Comparison of ENCODE assay signal across 15 cellular contexts in genomic region chr10:21030096-21030495, GRCh38.
DNase-seq lines count a peak whose midpoint lies in the region; ATAC-seq and TF ChIP-seq lines count a peak whose summit lies in the region.
"Had no signal": no experiment of that assay in that cellular context is flagged by ENCODE, and none has a peak within 500 bp of the region (broad histone marks: within the 10 kb centered on the region; RNA-seq: fewer than 3 reads in every experiment).

No MANE protein-coding gene starts in this region.

- H2AFZ ChIP-seq in fibroblast of lung (ENCODE audit: low read length) = no peak overlapping the region
- H2AFZ ChIP-seq: neural progenitor cell had no signal

- H3K4me2 ChIP-seq in fibroblast of lung (ENCODE audit: extremely low read depth, insufficient read depth, low read length) = no peak overlapping the region
- H3K4me2 ChIP-seq: neural progenitor cell had no signal

- H3K27ac ChIP-seq in fibroblast of lung (ENCODE audit: insufficient read depth, low read length) = no peak overlapping the region
- H3K27ac ChIP-seq: neural progenitor cell, stomach, vagina had no signal

- H3K4me1 ChIP-seq in fibroblast of lung (ENCODE audit: control insufficient read depth, extremely low read depth, insufficient read depth, low read length) = no peaks in the 10 kb centered on the region
- H3K4me1 ChIP-seq: stomach, vagina had no signal

- no peaks in the 10 kb centered on the region for H3K9me3 ChIP-seq in fibroblast of lung (ENCODE audit: control insufficient read depth, insufficient read depth, low read depth, low read length)
- H3K9me3 ChIP-seq: stomach, vagina had no signal

- no peaks in the 10 kb centered on the region for H3K27me3 ChIP-seq in fibroblast of lung (ENCODE audit: control insufficient read depth, insufficient read depth, low read length)
- H3K27me3 ChIP-seq: neural progenitor cell, stomach, vagina had no signal

- intact Hi-C loops in left colon (cut with DNase I, micrococcal nuclease) = no loop called here

- DNase-seq in ACHN (peak; percentile 22), LoVo (ENCODE audit: low spot score) (peak; percentile 6), RPMI7951 (ENCODE audit: low read depth) (peak; percentile 74), fibroblast of lung (ENCODE audit: low read depth in 2 of 2) (peak; percentile 15 to 20), NCI-H1694 treated with DMSO at 0.1 percent for 48 hours (lab: John Stamatoyannopoulos, UW) (no peak), NCI-H510A (lab: John Stamatoyannopoulos, UW) (no peak), left colon (no peak)
- DNase-seq: activated CD4-positive, alpha-beta memory T cell treated with anti-CD3 and anti-CD28 coated beads for 36 hours; immature natural killer cell; MM.1S; stimulated activated CD4-positive, alpha-beta T cell treated with anti-CD3 and anti-CD28 coated beads, Interleukin-15, amount 100 ng/mL, for 24 hours; stomach had no signal

- H3K4me3 ChIP-seq in fibroblast of lung (replicated peaks in 1 of 4; ENCODE audit: control extremely low read depth in 1 of 4, insufficient read depth in 1 of 4, low read depth in 3 of 4, low read length in 4 of 4) = no peak overlapping the region
- H3K4me3 ChIP-seq: neural progenitor cell, stomach, vagina had no signal

- H4K20me1 ChIP-seq in fibroblast of lung (ENCODE audit: control insufficient read depth, extremely low read depth, insufficient read depth, low read length) = no peaks in the 10 kb centered on the region

- in situ Hi-C loops in ACHN (cut with HindIII; ENCODE audit: low pct_ligation_motif_present, low pct_unique_long_range_greater_than_20kb, low sequenced_read_pairs) = no loop called here

- no peak for TF ChIP-seq CTCF in fibroblast of lung (conservative IDR thresholded peaks at IDR 0.05 in 1 of 2, IDR thresholded peaks at IDR 0.05 in 1 of 2; ENCODE audit: low read depth in 1 of 2, low read length in 2 of 2)

- ATAC-seq in HG03439 (IDR thresholded peaks at IDR 0.05; ENCODE audit: unreplicated experiment) (no peak), left colon (no peak)

- no peaks in the 10 kb centered on the region for H3K36me3 ChIP-seq in fibroblast of lung (ENCODE audit: control insufficient read depth, insufficient read depth, low read length)
- H3K36me3 ChIP-seq: neural progenitor cell, stomach, vagina had no signal

- no peaks in the 10 kb centered on the region for H3K79me2 ChIP-seq in fibroblast of lung (ENCODE audit: control insufficient read depth, insufficient read depth, low read length)

- no peak overlapping the region for H3K9ac ChIP-seq in fibroblast of lung (ENCODE audit: insufficient read depth, low read length)
- H3K9ac ChIP-seq: neural progenitor cell had no signal

Comparison
In these comparisons a context has a peak if more than half of its experiments do, and no peak if none do; other contexts are left out.
1. DNase-seq: peak in ACHN (single experiment), LoVo (single experiment), RPMI7951 (single experiment) and fibroblast of lung (2 of 2); none in NCI-H1694 treated with DMSO at 0.1 percent for 48 hours (single experiment), NCI-H510A (single experiment) and left colon (0 of 2).